In the genomic region with DNA sequence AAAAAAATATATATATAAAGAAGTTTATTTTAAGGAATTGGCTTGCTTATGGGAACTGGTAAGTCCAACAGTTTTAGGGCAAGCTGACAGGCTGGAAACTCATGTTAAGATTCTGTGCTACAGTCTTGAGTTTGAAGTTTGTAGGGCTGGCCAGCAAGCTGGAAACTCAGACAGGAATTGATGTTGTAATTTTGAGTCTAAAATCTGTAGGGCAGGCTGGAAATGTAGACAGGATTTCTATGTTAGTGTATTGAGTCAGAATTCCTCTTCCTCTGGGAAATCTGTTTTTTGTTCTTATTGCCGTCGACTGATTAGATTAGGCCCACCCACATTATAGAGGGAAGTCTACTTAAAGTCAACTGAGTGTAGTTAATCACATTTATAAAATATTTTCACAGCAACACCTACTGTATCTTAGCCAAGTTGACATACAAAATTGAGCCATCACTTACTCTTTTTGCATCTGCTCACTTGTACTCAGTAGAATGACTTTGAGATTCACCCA, we compare ENCODE assay signal across 1 cellular context.
TF ChIP-seq lines count a peak whose summit lies in the region.

No MANE protein-coding gene starts in this region.

TF ChIP-seq in K562, 482 proteins besides CTCF, POLR2A, EP300 and RAD21 (continued from another document):
- TF ChIP-seq ZNF134 (CRISPR knock-in tag; conservative IDR thresholded peaks at IDR 0.05), result peak; percentile 98
